Comparison of ENCODE assay signal across 8 cellular contexts in the genomic region with DNA sequence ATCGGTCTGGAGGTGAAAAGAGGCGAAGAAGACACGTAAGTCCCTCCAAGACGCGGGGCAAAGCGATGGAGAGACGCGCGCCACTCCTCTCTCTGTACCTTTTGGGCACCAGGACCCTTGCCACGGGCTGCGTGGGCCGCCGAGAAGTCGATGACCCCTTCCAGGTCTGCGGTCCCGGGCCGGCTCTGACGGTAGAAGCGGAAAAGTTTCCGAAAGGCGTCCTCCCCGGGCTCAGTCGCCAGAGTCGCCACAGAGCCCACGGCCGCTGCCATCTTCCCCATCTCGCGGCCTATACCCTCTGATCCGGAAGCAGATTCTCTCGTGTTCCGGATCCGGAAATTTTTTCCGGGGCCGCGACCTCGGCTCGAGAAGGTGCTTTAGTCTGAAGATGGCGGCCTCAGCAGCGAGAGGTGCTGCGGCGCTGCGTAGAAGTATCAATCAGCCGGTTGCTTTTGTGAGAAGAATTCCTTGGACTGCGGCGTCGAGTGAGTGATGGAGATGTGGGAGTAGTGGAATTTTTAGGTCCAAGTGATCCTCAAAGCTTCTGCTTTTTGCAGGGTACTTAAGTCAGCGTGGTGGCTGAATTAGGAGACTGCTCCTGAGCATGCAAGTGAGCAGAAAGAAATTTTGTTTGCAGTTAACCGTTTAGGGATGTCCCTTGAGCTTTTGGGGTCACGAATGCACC. TPM values are rescaled to one million over a fixed set of nuclear protein-coding genes. Genes with fewer than 3 reads are reported as not detected.
A peak's percentile ranks its signal among the peaks of the same experiment; 100 is the strongest.
DNase-seq lines count a peak whose midpoint lies in the region; ATAC-seq and TF ChIP-seq lines count a peak whose summit lies in the region.

A gene with protein sequence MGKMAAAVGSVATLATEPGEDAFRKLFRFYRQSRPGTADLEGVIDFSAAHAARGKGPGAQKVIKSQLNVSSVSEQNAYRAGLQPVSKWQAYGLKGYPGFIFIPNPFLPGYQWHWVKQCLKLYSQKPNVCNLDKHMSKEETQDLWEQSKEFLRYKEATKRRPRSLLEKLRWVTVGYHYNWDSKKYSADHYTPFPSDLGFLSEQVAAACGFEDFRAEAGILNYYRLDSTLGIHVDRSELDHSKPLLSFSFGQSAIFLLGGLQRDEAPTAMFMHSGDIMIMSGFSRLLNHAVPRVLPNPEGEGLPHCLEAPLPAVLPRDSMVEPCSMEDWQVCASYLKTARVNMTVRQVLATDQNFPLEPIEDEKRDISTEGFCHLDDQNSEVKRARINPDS (minus strand): TSS at position 300 of the 685 bp plus-strand sequence. CDS start 19 bp downstream, at position 281.
A gene (plus strand): TSS at position 380 of the 685 bp plus-strand sequence. CDS start 9 bp downstream, at position 389.

- TF ChIP-seq CTCF in DOHH2 (IDR thresholded peaks at IDR 0.05; ENCODE audit: low read depth, low read length, poor library complexity, severe bottlenecking): peak; percentile 18
- peak in 4 of 6 experiments; percentile 1 to 16 (median 4) for TF ChIP-seq CTCF in Peyer's patch (IDR thresholded peaks at IDR 0.05)
- TF ChIP-seq CTCF in fibroblast of lung (conservative IDR thresholded peaks at IDR 0.05 in 1 of 2, IDR thresholded peaks at IDR 0.05 in 1 of 2; ENCODE audit: low read depth in 1 of 2, low read length in 2 of 2): no peak

- H3K36me3 ChIP-seq in DOHH2 (ENCODE audit: control insufficient read depth, low read length) (peaks cover 67% of the 10 kb centered on the region), KOPT-K1 (ENCODE audit: insufficient read depth, low read length) (peaks cover 63% of the 10 kb centered on the region), Peyer's patch (peaks cover 0 to 44% (median 0%) of the 10 kb centered on the region in 3 donors), fibroblast of lung (ENCODE audit: control insufficient read depth, insufficient read depth, low read length) (peaks cover 5% of the 10 kb centered on the region)
- H3K36me3 ChIP-seq in naive thymus-derived CD4-positive, alpha-beta T cell (ENCODE audit: control insufficient read depth in 2 of 3, insufficient read depth in 3 of 3, low read length in 3 of 3): peaks cover 3 to 46% (median 17%) of the 10 kb centered on the region in 3 experiments

- no peaks in the 10 kb centered on the region for H3K9me2 ChIP-seq in DOHH2 (replicated peaks; ENCODE audit: control insufficient read depth, low read length)

- intact Hi-C loops in naive thymus-derived CD4-positive, alpha-beta T cell (cut with micrococcal nuclease): loop anchor here (1.0 to 10.0 kb wide), 14 partner anchors 53 to 1556 kb away; a partner anchor contains a TSS

- TF ChIP-seq POLR2A in Peyer's patch (IDR thresholded peaks at IDR 0.05): peak; percentile 63 to 68

- H3K9me3 ChIP-seq in DOHH2 (ENCODE audit: control insufficient read depth, insufficient read depth, low read length): no peaks in the 10 kb centered on the region
- H3K9me3 ChIP-seq in KOPT-K1 (ENCODE audit: insufficient read depth, low read length, poor library complexity, severe bottlenecking): no peaks in the 10 kb centered on the region
- H3K9me3 ChIP-seq in Peyer's patch: no peaks in the 10 kb centered on the region
- H3K9me3 ChIP-seq in fibroblast of lung (ENCODE audit: control insufficient read depth, insufficient read depth, low read depth, low read length): no peaks in the 10 kb centered on the region
- no peaks in the 10 kb centered on the region for H3K9me3 ChIP-seq in naive thymus-derived CD4-positive, alpha-beta T cell (ENCODE audit: control insufficient read depth in 2 of 3, low read length in 3 of 3)

- POLR2A ChIA-PET in naive thymus-derived CD4-positive, alpha-beta T cell (lab: Charles Lee): interaction anchor here (0.7 to 1.6 kb wide), 11 partner anchors 8 to 331 kb away, joined by 3 to 8 read pairs (median 3); a partner anchor contains a TSS

- no peaks in the 10 kb centered on the region for H3K27me3 Mint-ChIP-seq in naive thymus-derived CD4-positive, alpha-beta T cell
- H3K27me3 Mint-ChIP-seq in stimulated activated naive B cell treated with anti-CD40 and anti-IgM and Interleukin-4, amounts not matched to agents 10 μg/mL and 1 μg/mL and 100 μg/mL, for 72 hours: no peaks in the 10 kb centered on the region

- ATAC-seq in GM21825 (IDR thresholded peaks at IDR 0.05; ENCODE audit: unreplicated experiment): peak; percentile 95
- ATAC-seq in naive thymus-derived CD4-positive, alpha-beta T cell: peak; percentile 98
- ATAC-seq in stimulated activated naive B cell treated with anti-CD40 and anti-IgM and Interleukin-4, amounts not matched to agents 10 μg/mL and 1 μg/mL and 100 μg/mL, for 72 hours (replicated peaks): peak; percentile 99 to 100

- DNase-seq in Peyer's patch: peak; percentile 88 to 95 (median 88)
- DNase-seq in activated T-helper 1 cell treated with Interleukin-2 at 50 U/mL for 16 hours (ENCODE audit: low read depth): peak; percentile 79
- DNase-seq in fibroblast of lung (ENCODE audit: low read depth in 2 of 2): peak; percentile 72 to 80
- peak; percentile 73 to 91 (median 87) for DNase-seq in naive thymus-derived CD4-positive, alpha-beta T cell
- peak; percentile 78 for DNase-seq in stimulated activated naive B cell treated with anti-CD40 and anti-IgM and Interleukin-4, amounts not matched to agents 10 μg/mL and 1 μg/mL and 100 μg/mL, for 72 hours

- H3K27ac ChIP-seq in DOHH2 (ENCODE audit: low read depth, low read length): peak within 1 kb of the TSS; percentile 35
- peak within 1 kb of the TSS; percentile 73 for H3K27ac ChIP-seq in KOPT-K1 (ENCODE audit: low read depth, low read length, poor library complexity, severe bottlenecking)
- peak within 1 kb of the TSS; percentile 51 to 76 (median 60) for H3K27ac ChIP-seq in Peyer's patch
- H3K27ac ChIP-seq in fibroblast of lung (ENCODE audit: insufficient read depth, low read length): peak within 1 kb of the TSS; percentile 70
- peak within 1 kb of the TSS; percentile 79 for H3K27ac ChIP-seq in naive thymus-derived CD4-positive, alpha-beta T cell (ENCODE audit: low read depth, low read length)

- H3K27ac Mint-ChIP-seq in naive thymus-derived CD4-positive, alpha-beta T cell: peak within 1 kb of the TSS; percentile 91 to 99 (median 94)
- H3K27ac Mint-ChIP-seq in stimulated activated naive B cell treated with anti-CD40 and anti-IgM and Interleukin-4, amounts not matched to agents 10 μg/mL and 1 μg/mL and 100 μg/mL, for 72 hours: peak within 1 kb of the TSS; percentile 95

- peak within 1 kb of the TSS; percentile 97 for H3K4me3 ChIP-seq in DOHH2 (ENCODE audit: low read length)
- peak within 1 kb of the TSS; percentile 69 to 85 (median 83) for H3K4me3 ChIP-seq in Peyer's patch
- peak within 1 kb of the TSS; percentile 74 to 98 (median 90) for H3K4me3 ChIP-seq in fibroblast of lung (replicated peaks in 1 of 4; ENCODE audit: control extremely low read depth in 1 of 4, insufficient read depth in 1 of 4, low read depth in 3 of 4, low read length in 4 of 4)
- peak within 1 kb of the TSS; percentile 88 for H3K4me3 ChIP-seq in naive thymus-derived CD4-positive, alpha-beta T cell (ENCODE audit: low read length)

- peak within 1 kb of the TSS; percentile 90 for H2AFZ ChIP-seq in fibroblast of lung (ENCODE audit: low read length)

- H3K4me1 Mint-ChIP-seq in naive thymus-derived CD4-positive, alpha-beta T cell: peaks cover 26 to 58% (median 44%) of the 10 kb centered on the region in 7 donors
- peaks cover 13 to 39% of the 10 kb centered on the region in 2 donors for H3K4me1 Mint-ChIP-seq in stimulated activated naive B cell treated with anti-CD40 and anti-IgM and Interleukin-4, amounts not matched to agents 10 μg/mL and 1 μg/mL and 100 μg/mL, for 72 hours

- peaks cover 3 to 24% (median 16%) of the 10 kb centered on the region in 5 donors for H3K36me3 Mint-ChIP-seq in naive thymus-derived CD4-positive, alpha-beta T cell
- peaks cover 6 to 19% of the 10 kb centered on the region in 2 donors for H3K36me3 Mint-ChIP-seq in stimulated activated naive B cell treated with anti-CD40 and anti-IgM and Interleukin-4, amounts not matched to agents 10 μg/mL and 1 μg/mL and 100 μg/mL, for 72 hours

- peaks cover 22% of the 10 kb centered on the region; the same call in 1 of the 2 replicates for H4K20me1 ChIP-seq in DOHH2 (ENCODE audit: control insufficient read depth, insufficient read depth, low read depth, low read length)
- no peaks in the 10 kb centered on the region for H4K20me1 ChIP-seq in fibroblast of lung (ENCODE audit: control insufficient read depth, extremely low read depth, insufficient read depth, low read length)

- CTCF ChIA-PET in naive thymus-derived CD4-positive, alpha-beta T cell (lab: Charles Lee): no interaction called here

- H3K9me3 Mint-ChIP-seq in naive thymus-derived CD4-positive, alpha-beta T cell: no peaks in the 10 kb centered on the region
- H3K9me3 Mint-ChIP-seq in stimulated activated naive B cell treated with anti-CD40 and anti-IgM and Interleukin-4, amounts not matched to agents 10 μg/mL and 1 μg/mL and 100 μg/mL, for 72 hours: no peaks in the 10 kb centered on the region

- peaks cover 30% of the 10 kb centered on the region for H3K4me1 ChIP-seq in DOHH2 (ENCODE audit: control insufficient read depth, low read length)
- peaks cover 0 to 31% (median 8%) of the 10 kb centered on the region in 4 donors for H3K4me1 ChIP-seq in Peyer's patch
- peaks cover 3% of the 10 kb centered on the region for H3K4me1 ChIP-seq in fibroblast of lung (ENCODE audit: control insufficient read depth, extremely low read depth, insufficient read depth, low read length)
- H3K4me1 ChIP-seq in naive thymus-derived CD4-positive, alpha-beta T cell (ENCODE audit: control insufficient read depth in 2 of 2, insufficient read depth in 2 of 2, low read length in 2 of 2): peaks cover 22 to 24% of the 10 kb centered on the region in 2 donors

- peak within 1 kb of the TSS; percentile 86 to 98 (median 94) for H3K4me3 Mint-ChIP-seq in naive thymus-derived CD4-positive, alpha-beta T cell
- peak within 1 kb of the TSS; percentile 86 to 92 for H3K4me3 Mint-ChIP-seq in stimulated activated naive B cell treated with anti-CD40 and anti-IgM and Interleukin-4, amounts not matched to agents 10 μg/mL and 1 μg/mL and 100 μg/mL, for 72 hours

- peaks cover 82% of the 10 kb centered on the region for H3K79me2 ChIP-seq in DOHH2 (ENCODE audit: control insufficient read depth, low read length)
- H3K79me2 ChIP-seq in fibroblast of lung (ENCODE audit: control insufficient read depth, insufficient read depth, low read length): peaks cover 53% of the 10 kb centered on the region

- H3K4me2 ChIP-seq in DOHH2 (ENCODE audit: low read length): peak within 1 kb of the TSS; percentile 62
- peak within 1 kb of the TSS; percentile 95 for H3K4me2 ChIP-seq in fibroblast of lung (ENCODE audit: extremely low read depth, insufficient read depth, low read length)

- H3F3A ChIP-seq in DOHH2 (ENCODE audit: control insufficient read depth, insufficient read depth): no peaks in the 10 kb centered on the region

- H3K27me3 ChIP-seq in DOHH2 (ENCODE audit: control insufficient read depth, low read length) (no peaks in the 10 kb centered on the region), Peyer's patch (no peaks in the 10 kb centered on the region), fibroblast of lung (ENCODE audit: control insufficient read depth, insufficient read depth, low read length) (no peaks in the 10 kb centered on the region)
- H3K27me3 ChIP-seq in naive thymus-derived CD4-positive, alpha-beta T cell (ENCODE audit: control insufficient read depth in 2 of 2, insufficient read depth in 2 of 2, low read length in 2 of 2): no peaks in the 10 kb centered on the region

- peak within 1 kb of the TSS; percentile 77 for H3K9ac ChIP-seq in fibroblast of lung (ENCODE audit: insufficient read depth, low read length)

RNA-seq across cellular contexts. Expression of the first gene that starts in this region (rescaled TPM):
- total RNA-seq in Peyer's patch (10 to 100 TPM; 12.6 to 15.4 (median 14.2) TPM), fibroblast of lung (11.3 and 12.1 TPM in 2 replicates)
- polyA plus RNA-seq in fibroblast of lung: 11.5 and 12.5 TPM in 2 replicates
- polyA plus RNA-seq in fibroblast of lung (2012): 6.6 and 7.5 TPM in 2 replicates
- 7.0 and 9.8 TPM in 2 replicates for polyA minus RNA-seq in fibroblast of lung (ENCODE audit: low replicate concordance)
- total RNA-seq in naive thymus-derived CD4-positive, alpha-beta T cell: 10 to 100 TPM; 10.2 to 20.3 (median 14.1) TPM
- 10 to 100 TPM in 1 of 2 donors, 1 to 10 TPM in 1; 7.6 to 10.7 TPM for polyA plus RNA-seq in naive thymus-derived CD4-positive, alpha-beta T cell

RNA-seq across cellular contexts. Expression of the second gene that starts in this region (rescaled TPM):
- 100 to 1,000 TPM in 2 of 4 donors, 10 to 100 TPM in 2; 40.4 to 162 (median 107) TPM for total RNA-seq in Peyer's patch
- total RNA-seq in fibroblast of lung: 117 TPM in 2 replicates
- 155 and 213 TPM in 2 replicates for polyA plus RNA-seq in fibroblast of lung
- 237 and 288 TPM in 2 replicates for polyA plus RNA-seq in fibroblast of lung (2012)
- polyA minus RNA-seq in fibroblast of lung (ENCODE audit: low replicate concordance): 42.8 TPM in 1 of 2 replicates, not detected in the other
- total RNA-seq in naive thymus-derived CD4-positive, alpha-beta T cell: 10 to 100 TPM; 35.9 to 66.6 (median 45.5) TPM
- polyA plus RNA-seq in naive thymus-derived CD4-positive, alpha-beta T cell: 100 to 1,000 TPM; 232 to 282 TPM

Comparison
In these comparisons a context has a peak if more than half of its experiments do, and no peak if none do; other contexts are left out.
1. Peak in every context shown above with its lines: DNase-seq, ATAC-seq, H3K4me3 ChIP-seq and H3K27ac ChIP-seq.
2. CTCF ChIP-seq: peak in DOHH2 (single experiment) and Peyer's patch (4 of 6); none in fibroblast of lung (0 of 2).